Comparison of ENCODE assay signal across 8 cellular contexts in the genomic region with DNA sequence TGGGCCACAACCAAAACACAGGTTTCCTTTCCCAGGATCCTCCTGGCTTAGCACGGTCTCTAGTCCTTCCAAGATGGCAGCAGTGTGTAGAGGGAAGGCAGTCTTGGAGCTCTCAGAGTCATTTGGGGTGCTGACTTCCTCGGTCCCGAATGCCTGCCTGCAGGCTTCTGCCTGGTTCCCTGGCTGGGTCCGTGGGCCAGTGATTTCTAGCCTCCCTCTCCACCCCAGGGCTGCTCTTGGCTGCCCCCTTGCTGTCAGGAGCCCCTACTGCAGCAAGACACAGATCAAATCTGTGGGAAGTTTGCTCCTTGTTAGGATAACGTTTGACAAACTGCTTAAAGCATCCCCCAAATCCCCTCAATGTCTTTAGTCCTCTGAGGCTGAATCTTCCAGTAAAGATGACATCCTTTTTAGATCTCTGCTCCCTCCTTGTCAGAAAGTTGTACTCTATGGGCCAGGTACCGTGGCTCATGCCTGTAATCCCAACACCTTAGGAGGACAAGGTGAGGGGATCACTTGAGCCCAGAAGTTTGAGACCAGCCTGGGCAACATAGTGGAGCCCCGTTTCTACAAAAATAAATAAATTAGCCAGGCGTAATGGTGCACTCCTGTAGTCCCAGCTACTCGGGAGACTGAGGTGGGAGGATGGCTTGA.
DNase-seq lines count a peak whose midpoint lies in the region; ATAC-seq, FAIRE-seq and TF ChIP-seq lines count a peak whose summit lies in the region.

No MANE protein-coding gene starts in this region.

- no peaks in the 10 kb centered on the region for H3K36me3 ChIP-seq in neural progenitor cell

- TF ChIP-seq CTCF in GM12801 (IDR thresholded peaks at IDR 0.05; ENCODE audit: extremely low read depth, insufficient read length) (peak; percentile 94), neural progenitor cell (IDR thresholded peaks at IDR 0.05) (peak; percentile 97)

- H3K27ac Mint-ChIP-seq in activated CD8-positive, alpha-beta T cell treated with anti-CD3 and anti-CD28 coated beads, Interleukin-2, amount 10 ng/mL, durations not matched to agents 7 days and 5 days: no peak overlapping the region
- H3K27ac Mint-ChIP-seq in neural progenitor cell: peak overlapping the region; percentile 50

- H3K4me2 ChIP-seq in neural progenitor cell: no peak overlapping the region

- POLR2A ChIA-PET in activated CD8-positive, alpha-beta T cell treated with anti-CD3 and anti-CD28 coated beads, Interleukin-2, amount 10 ng/mL, durations not matched to agents 7 days and 5 days (lab: Charles Lee): no interaction called here

- H3K4me1 ChIP-seq in neural progenitor cell: peaks cover 10% of the 10 kb centered on the region

- no peak overlapping the region for H3K4me3 Mint-ChIP-seq in activated CD8-positive, alpha-beta T cell treated with anti-CD3 and anti-CD28 coated beads, Interleukin-2, amount 10 ng/mL, durations not matched to agents 7 days and 5 days
- no peak overlapping the region for H3K4me3 Mint-ChIP-seq in neural progenitor cell

- no peaks in the 10 kb centered on the region for H3K27me3 ChIP-seq in neural progenitor cell

- H2AFZ ChIP-seq in neural progenitor cell (replicated peaks): peak overlapping the region; percentile 68

- no peak overlapping the region for H3K4me3 ChIP-seq in neural progenitor cell

- FAIRE-seq in urothelium cell line (lab: Jason Lieb, UNC): no peak

- H3F3A ChIP-seq in neural progenitor cell (ENCODE audit: low read depth): no peaks in the 10 kb centered on the region

- H3K9me3 ChIP-seq in neural progenitor cell (ENCODE audit: low read depth): peaks cover 7% of the 10 kb centered on the region

- ATAC-seq in activated CD8-positive, alpha-beta T cell treated with anti-CD3 and anti-CD28 coated beads, Interleukin-2, amount 10 ng/mL, durations not matched to agents 7 days and 5 days: peak; percentile 57
- peak; percentile 64 for ATAC-seq in esophagus mucosa
- no peak for ATAC-seq in HG03045 (IDR thresholded peaks at IDR 0.05; ENCODE audit: unreplicated experiment)
- no peak for ATAC-seq in GM21528 (IDR thresholded peaks at IDR 0.05; ENCODE audit: low FRiP score, unreplicated experiment)

- H3K9ac ChIP-seq in neural progenitor cell: no peak overlapping the region

- CTCF ChIA-PET in activated CD8-positive, alpha-beta T cell treated with anti-CD3 and anti-CD28 coated beads, Interleukin-2, amount 10 ng/mL, durations not matched to agents 7 days and 5 days (lab: Charles Lee): interaction anchor here (0.6 to 1.5 kb wide), 6 partner anchors 10 to 331 kb away, joined by 3 to 4 read pairs (median 3); no protein-coding TSS in a partner anchor

- H3K27ac ChIP-seq in neural progenitor cell: no peak overlapping the region

- no peaks in the 10 kb centered on the region for H3K36me3 Mint-ChIP-seq in activated CD8-positive, alpha-beta T cell treated with anti-CD3 and anti-CD28 coated beads, Interleukin-2, amount 10 ng/mL, durations not matched to agents 7 days and 5 days (ENCODE audit: low read depth)
- no peaks in the 10 kb centered on the region for H3K36me3 Mint-ChIP-seq in neural progenitor cell

- peaks cover 31% of the 10 kb centered on the region for H3K27me3 Mint-ChIP-seq in activated CD8-positive, alpha-beta T cell treated with anti-CD3 and anti-CD28 coated beads, Interleukin-2, amount 10 ng/mL, durations not matched to agents 7 days and 5 days (ENCODE audit: low read depth)
- peaks cover 14% of the 10 kb centered on the region for H3K27me3 Mint-ChIP-seq in neural progenitor cell (ENCODE audit: insufficient read depth, low read depth)

- H3K4me1 Mint-ChIP-seq in activated CD8-positive, alpha-beta T cell treated with anti-CD3 and anti-CD28 coated beads, Interleukin-2, amount 10 ng/mL, durations not matched to agents 7 days and 5 days (ENCODE audit: low read depth): peaks cover 14% of the 10 kb centered on the region
- H3K4me1 Mint-ChIP-seq in neural progenitor cell: peaks cover 12% of the 10 kb centered on the region

- no peaks in the 10 kb centered on the region for H4K20me1 ChIP-seq in neural progenitor cell (ENCODE audit: low read depth)

- no peaks in the 10 kb centered on the region for H3K79me2 ChIP-seq in neural progenitor cell (ENCODE audit: low read depth)

- H3K9me3 Mint-ChIP-seq in activated CD8-positive, alpha-beta T cell treated with anti-CD3 and anti-CD28 coated beads, Interleukin-2, amount 10 ng/mL, durations not matched to agents 7 days and 5 days (ENCODE audit: insufficient read depth): no peaks in the 10 kb centered on the region
- peaks cover 9% of the 10 kb centered on the region for H3K9me3 Mint-ChIP-seq in neural progenitor cell

- peak; percentile 68 for DNase-seq in NAMALWA (ENCODE audit: low spot score)
- peak; percentile 62 for DNase-seq in activated CD8-positive, alpha-beta T cell treated with anti-CD3 and anti-CD28 coated beads, Interleukin-2, amount 10 ng/mL, durations not matched to agents 7 days and 5 days
- DNase-seq in neural progenitor cell (ENCODE audit: low spot score): peak; percentile 78
- DNase-seq in urothelium cell line (ENCODE audit: low spot score): peak; percentile 68

Comparison
In these comparisons a context has a peak if more than half of its experiments do, and no peak if none do; other contexts are left out.
1. ATAC-seq: peak in activated CD8-positive, alpha-beta T cell treated with anti-CD3 and anti-CD28 coated beads, Interleukin-2, amount 10 ng/mL, durations not matched to agents 7 days and 5 days (single experiment) and esophagus mucosa (single experiment); none in HG03045 (single experiment) and GM21528 (single experiment).
2. Peak in every context shown above with its lines, with median percentiles within 50 percentile points of each other: DNase-seq.